Comparison of ENCODE assay signal across 1 cellular context in genomic region chr19:52297601-52298358, GRCh38.
A peak's percentile ranks its signal among the peaks of the same experiment; 100 is the strongest.
TF ChIP-seq lines count a peak whose summit lies in the region.

No MANE protein-coding gene starts in this region.

TF ChIP-seq in GM12878, 131 proteins besides CTCF, POLR2A, EP300 and RAD21:
- peak; percentile 43; the same call in 1 of the 2 replicates for TF ChIP-seq IKZF1 (conservative IDR thresholded peaks at IDR 0.05)
- 0 out of 2 replicates have a peak, but pooled peaks have one; percentile 37 for TF ChIP-seq MLLT1 (IDR thresholded peaks at IDR 0.05)
- no peak for TF ChIP-seq ZSCAN29 (IDR thresholded peaks at IDR 0.05)
- no peak for TF ChIP-seq ZNF687 (IDR thresholded peaks at IDR 0.05)
- 0 out of 2 replicates have a peak, but pooled peaks have one; percentile 19 for TF ChIP-seq ZBED1 (IDR thresholded peaks at IDR 0.05; ENCODE audit: borderline replicate concordance)
- TF ChIP-seq WRNIP1 (IDR thresholded peaks at IDR 0.05; ENCODE audit: borderline replicate concordance, low read depth, low read length) = no peak
- no peak for TF ChIP-seq ZNF274 (IDR thresholded peaks at IDR 0.05; ENCODE audit: insufficient read depth, insufficient read length)
- no peak for TF ChIP-seq MEF2B (IDR thresholded peaks at IDR 0.05; ENCODE audit: partially characterized antibody, poor library complexity, severe bottlenecking)
- no peak for TF ChIP-seq STAT1 (conservative IDR thresholded peaks at IDR 0.05)
- no peak for TF ChIP-seq STAT3 (IDR thresholded peaks at IDR 0.05; ENCODE audit: low read depth, low read length)
- TF ChIP-seq NKRF (conservative IDR thresholded peaks at IDR 0.05) = 0 out of 2 replicates have a peak, but pooled peaks have one; percentile 2
- no peak for TF ChIP-seq SMARCA5 (IDR thresholded peaks at IDR 0.05)
- no peak for TF ChIP-seq POU2F2 (IDR thresholded peaks at IDR 0.05; ENCODE audit: borderline replicate concordance, low read depth, low read length)
- no peak for TF ChIP-seq NR2F1 (conservative IDR thresholded peaks at IDR 0.05)
TF ChIP-seq in GM12878: peak in this region for 4.
